Comparison of ENCODE assay signal across 18 cellular contexts in the genomic region with DNA sequence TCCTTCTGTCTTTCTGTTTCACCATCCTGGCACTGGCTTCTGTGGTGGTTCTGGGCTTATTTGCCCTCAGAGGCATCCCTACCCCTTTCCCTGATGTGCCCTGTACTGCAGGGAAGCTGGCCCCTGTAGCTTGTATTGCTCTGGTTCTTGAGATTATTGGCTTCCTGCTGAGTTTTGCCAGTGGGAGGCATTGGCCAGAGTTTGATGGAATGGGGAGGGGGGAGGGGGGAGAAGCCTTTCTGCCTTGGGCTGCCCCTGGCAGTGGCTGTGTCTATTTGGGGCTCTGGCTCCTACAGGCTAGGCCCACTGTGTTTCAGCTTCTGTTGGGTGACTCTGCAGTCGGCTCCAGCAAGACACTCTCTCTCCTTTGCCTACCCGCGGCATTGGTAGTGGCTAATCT. TPM values are rescaled to one million over a fixed set of nuclear protein-coding genes. Genes with fewer than 3 reads are reported as not detected.
"Had no signal": no experiment of that assay in that cellular context is flagged by ENCODE, and none has a peak within 500 bp of the region (broad histone marks: within the 10 kb centered on the region; RNA-seq: fewer than 3 reads in every experiment).

No MANE protein-coding gene starts in this region.

- H3K4me3 Mint-ChIP-seq: activated B cell treated with CpG ODN at 0.5 μM for 24 hours; activated CD8-positive, alpha-beta T cell treated with anti-CD3 and anti-CD28 coated beads for 36 hours; activated T-cell treated with anti-CD3 and anti-CD28 coated beads, Interleukin-2, amount 50 U/mL, for 4 hours; memory B cell; nephron; stimulated activated naive CD8-positive, alpha-beta T cell treated with anti-CD3 and anti-CD28 coated beads, Interleukin-15, amount 100 ng/mL, for 72 hours; T-helper 17 cell had no signal

- H3K9me3 Mint-ChIP-seq: activated B cell treated with CpG ODN at 0.5 μM for 24 hours; activated CD8-positive, alpha-beta T cell treated with anti-CD3 and anti-CD28 coated beads for 36 hours; memory B cell; nephron; stimulated activated naive CD8-positive, alpha-beta T cell treated with anti-CD3 and anti-CD28 coated beads, Interleukin-15, amount 100 ng/mL, for 72 hours had no signal

- DNase-seq: activated B cell treated with CpG ODN at 0.5 μM for 24 hours; activated CD4-positive, alpha-beta T cell treated with anti-CD3 and anti-CD28 coated beads for 48 hours; activated CD8-positive, alpha-beta T cell treated with anti-CD3 and anti-CD28 coated beads for 36 hours; activated effector memory CD4-positive, alpha-beta T cell treated with Interleukin-2 at 50 U/mL for 16 hours; activated naive CD4-positive, alpha-beta T cell treated with anti-CD3 and anti-CD28 coated beads, Interleukin-2, amount 50 U/mL, for 16 hours; activated T-cell treated with anti-CD3 and anti-CD28 coated beads, Interleukin-2, amount 50 U/mL, for 4 hours; erythroblast; gastrocnemius medialis; heart left ventricle; kidney; left ventricle myocardium superior; psoas muscle; stimulated activated naive CD8-positive, alpha-beta T cell treated with anti-CD3 and anti-CD28 coated beads, Interleukin-15, amount 100 ng/mL, for 72 hours; T-helper 17 cell; upper lobe of right lung had no signal

- ATAC-seq: activated CD8-positive, alpha-beta T cell treated with anti-CD3 and anti-CD28 coated beads for 36 hours; activated T-cell treated with anti-CD3 and anti-CD28 coated beads, Interleukin-2, amount 50 U/mL, for 4 hours; gastrocnemius medialis; heart left ventricle; left ventricle myocardium superior; psoas muscle; sciatic nerve; stimulated activated naive CD8-positive, alpha-beta T cell treated with anti-CD3 and anti-CD28 coated beads, Interleukin-15, amount 100 ng/mL, for 72 hours; T-helper 17 cell; upper lobe of right lung had no signal

- H3K27ac Mint-ChIP-seq: activated B cell treated with CpG ODN at 0.5 μM for 24 hours; activated CD8-positive, alpha-beta T cell treated with anti-CD3 and anti-CD28 coated beads for 36 hours; memory B cell; nephron; stimulated activated naive CD8-positive, alpha-beta T cell treated with anti-CD3 and anti-CD28 coated beads, Interleukin-15, amount 100 ng/mL, for 72 hours; T-helper 17 cell had no signal

- H3K27me3 Mint-ChIP-seq: activated B cell treated with CpG ODN at 0.5 μM for 24 hours; activated CD8-positive, alpha-beta T cell treated with anti-CD3 and anti-CD28 coated beads for 36 hours; T-helper 17 cell had no signal

- H3K36me3 Mint-ChIP-seq: memory B cell had no signal

- H3K4me1 Mint-ChIP-seq: activated B cell treated with CpG ODN at 0.5 μM for 24 hours; memory B cell; stimulated activated naive CD8-positive, alpha-beta T cell treated with anti-CD3 and anti-CD28 coated beads, Interleukin-15, amount 100 ng/mL, for 72 hours; T-helper 17 cell had no signal

RNA-seq across cellular contexts. Expression of gene SEMA6D, which starts 41.6 kb away (rescaled TPM):
- total RNA-seq: activated B cell treated with CpG ODN at 0.5 μM for 24 hours; activated CD8-positive, alpha-beta T cell treated with anti-CD3 and anti-CD28 coated beads for 36 hours; activated T-cell treated with anti-CD3 and anti-CD28 coated beads, Interleukin-2, amount 50 U/mL, for 4 hours; T-helper 17 cell had no signal
